ENCODE assay signal across 1 cellular context in the genomic region with DNA sequence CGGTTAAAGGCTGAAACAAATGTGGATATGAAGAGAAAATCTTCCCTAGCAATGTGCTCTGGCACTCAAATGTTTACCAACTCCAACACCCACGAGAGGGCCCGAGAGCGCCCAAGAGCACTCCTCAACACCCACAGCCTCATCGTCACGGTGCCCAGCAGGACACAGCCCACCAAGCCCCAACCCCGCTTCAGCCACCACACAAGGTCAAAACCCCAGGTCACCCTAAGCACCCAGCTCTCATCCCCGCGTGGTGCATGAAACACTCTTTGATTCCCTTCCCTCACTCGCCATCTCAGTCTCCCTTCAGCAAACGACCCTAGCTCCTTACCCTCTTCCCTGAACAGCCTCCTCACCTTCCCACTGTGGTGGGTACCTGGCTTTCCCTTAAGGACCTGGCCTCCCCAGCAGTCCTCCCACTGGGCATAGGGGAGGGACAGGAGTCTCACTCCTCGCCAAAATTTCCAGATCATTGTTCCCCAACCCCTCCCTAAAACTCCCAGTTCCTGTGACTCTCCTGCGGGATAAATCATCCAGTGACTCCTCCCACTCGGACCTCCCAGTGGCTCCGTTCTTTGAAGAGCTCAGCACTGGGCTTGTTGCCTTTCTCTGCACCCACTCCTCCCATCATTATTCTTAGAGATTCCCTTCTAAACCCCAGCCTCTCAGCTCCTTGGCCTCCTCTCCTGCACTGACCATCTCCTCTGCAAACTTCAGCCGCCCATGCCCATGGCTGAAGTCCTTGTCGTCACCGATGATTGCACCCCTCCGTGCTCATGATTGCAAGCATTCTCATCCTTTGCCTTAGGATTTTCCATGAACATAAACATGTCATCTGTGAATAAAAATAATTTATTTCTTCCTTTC.
A peak's percentile ranks its signal among the peaks of the same experiment; 100 is the strongest.
TF ChIP-seq lines count a peak whose summit lies in the region.

No MANE protein-coding gene starts in this region.

TF ChIP-seq in K562, 482 proteins besides CTCF, POLR2A, EP300 and RAD21:
- TF ChIP-seq NR0B1 (IDR thresholded peaks at IDR 0.05; ENCODE audit: partially characterized antibody): no peak
- TF ChIP-seq, protein P1, sequence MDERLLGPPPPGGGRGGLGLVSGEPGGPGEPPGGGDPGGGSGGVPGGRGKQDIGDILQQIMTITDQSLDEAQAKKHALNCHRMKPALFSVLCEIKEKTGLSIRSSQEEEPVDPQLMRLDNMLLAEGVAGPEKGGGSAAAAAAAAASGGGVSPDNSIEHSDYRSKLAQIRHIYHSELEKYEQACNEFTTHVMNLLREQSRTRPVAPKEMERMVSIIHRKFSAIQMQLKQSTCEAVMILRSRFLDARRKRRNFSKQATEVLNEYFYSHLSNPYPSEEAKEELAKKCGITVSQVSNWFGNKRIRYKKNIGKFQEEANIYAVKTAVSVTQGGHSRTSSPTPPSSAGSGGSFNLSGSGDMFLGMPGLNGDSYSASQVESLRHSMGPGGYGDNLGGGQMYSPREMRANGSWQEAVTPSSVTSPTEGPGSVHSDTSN (CRISPR knock-in tag; IDR thresholded peaks at IDR 0.05; ENCODE audit: low read depth): no peak
- TF ChIP-seq, protein P1 (tag; conservative IDR thresholded peaks at IDR 0.05; ENCODE audit: low read depth): 0 out of 2 replicates have a peak, but pooled peaks have one; percentile 31
- TF ChIP-seq DIDO1 (tag; IDR thresholded peaks at IDR 0.05; ENCODE audit: low read depth): no peak
- TF ChIP-seq THAP12 (CRISPR knock-in tag; IDR thresholded peaks at IDR 0.05): no peak
- TF ChIP-seq GABPA (tag; conservative IDR thresholded peaks at IDR 0.05; ENCODE audit: low read depth): no peak
- no peak for TF ChIP-seq SP2 (IDR thresholded peaks at IDR 0.05; ENCODE audit: extremely low read depth, low read depth, low read length, poor library complexity, severe bottlenecking)
- peak; percentile 41 for TF ChIP-seq MEIS2 (IDR thresholded peaks at IDR 0.05; ENCODE audit: partially characterized antibody)
- TF ChIP-seq, protein P2, sequence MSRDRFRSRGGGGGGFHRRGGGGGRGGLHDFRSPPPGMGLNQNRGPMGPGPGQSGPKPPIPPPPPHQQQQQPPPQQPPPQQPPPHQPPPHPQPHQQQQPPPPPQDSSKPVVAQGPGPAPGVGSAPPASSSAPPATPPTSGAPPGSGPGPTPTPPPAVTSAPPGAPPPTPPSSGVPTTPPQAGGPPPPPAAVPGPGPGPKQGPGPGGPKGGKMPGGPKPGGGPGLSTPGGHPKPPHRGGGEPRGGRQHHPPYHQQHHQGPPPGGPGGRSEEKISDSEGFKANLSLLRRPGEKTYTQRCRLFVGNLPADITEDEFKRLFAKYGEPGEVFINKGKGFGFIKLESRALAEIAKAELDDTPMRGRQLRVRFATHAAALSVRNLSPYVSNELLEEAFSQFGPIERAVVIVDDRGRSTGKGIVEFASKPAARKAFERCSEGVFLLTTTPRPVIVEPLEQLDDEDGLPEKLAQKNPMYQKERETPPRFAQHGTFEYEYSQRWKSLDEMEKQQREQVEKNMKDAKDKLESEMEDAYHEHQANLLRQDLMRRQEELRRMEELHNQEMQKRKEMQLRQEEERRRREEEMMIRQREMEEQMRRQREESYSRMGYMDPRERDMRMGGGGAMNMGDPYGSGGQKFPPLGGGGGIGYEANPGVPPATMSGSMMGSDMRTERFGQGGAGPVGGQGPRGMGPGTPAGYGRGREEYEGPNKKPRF (IDR thresholded peaks at IDR 0.05; ENCODE audit: low read depth, low read length): no peak
- TF ChIP-seq AFF4 (CRISPR knock-in tag; IDR thresholded peaks at IDR 0.05): no peak
- TF ChIP-seq, protein P3, sequence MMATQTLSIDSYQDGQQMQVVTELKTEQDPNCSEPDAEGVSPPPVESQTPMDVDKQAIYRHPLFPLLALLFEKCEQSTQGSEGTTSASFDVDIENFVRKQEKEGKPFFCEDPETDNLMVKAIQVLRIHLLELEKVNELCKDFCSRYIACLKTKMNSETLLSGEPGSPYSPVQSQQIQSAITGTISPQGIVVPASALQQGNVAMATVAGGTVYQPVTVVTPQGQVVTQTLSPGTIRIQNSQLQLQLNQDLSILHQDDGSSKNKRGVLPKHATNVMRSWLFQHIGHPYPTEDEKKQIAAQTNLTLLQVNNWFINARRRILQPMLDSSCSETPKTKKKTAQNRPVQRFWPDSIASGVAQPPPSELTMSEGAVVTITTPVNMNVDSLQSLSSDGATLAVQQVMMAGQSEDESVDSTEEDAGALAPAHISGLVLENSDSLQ (IDR thresholded peaks at IDR 0.05): peak; percentile 68
